ENCODE assay signal across 9 cellular contexts in the genomic region with DNA sequence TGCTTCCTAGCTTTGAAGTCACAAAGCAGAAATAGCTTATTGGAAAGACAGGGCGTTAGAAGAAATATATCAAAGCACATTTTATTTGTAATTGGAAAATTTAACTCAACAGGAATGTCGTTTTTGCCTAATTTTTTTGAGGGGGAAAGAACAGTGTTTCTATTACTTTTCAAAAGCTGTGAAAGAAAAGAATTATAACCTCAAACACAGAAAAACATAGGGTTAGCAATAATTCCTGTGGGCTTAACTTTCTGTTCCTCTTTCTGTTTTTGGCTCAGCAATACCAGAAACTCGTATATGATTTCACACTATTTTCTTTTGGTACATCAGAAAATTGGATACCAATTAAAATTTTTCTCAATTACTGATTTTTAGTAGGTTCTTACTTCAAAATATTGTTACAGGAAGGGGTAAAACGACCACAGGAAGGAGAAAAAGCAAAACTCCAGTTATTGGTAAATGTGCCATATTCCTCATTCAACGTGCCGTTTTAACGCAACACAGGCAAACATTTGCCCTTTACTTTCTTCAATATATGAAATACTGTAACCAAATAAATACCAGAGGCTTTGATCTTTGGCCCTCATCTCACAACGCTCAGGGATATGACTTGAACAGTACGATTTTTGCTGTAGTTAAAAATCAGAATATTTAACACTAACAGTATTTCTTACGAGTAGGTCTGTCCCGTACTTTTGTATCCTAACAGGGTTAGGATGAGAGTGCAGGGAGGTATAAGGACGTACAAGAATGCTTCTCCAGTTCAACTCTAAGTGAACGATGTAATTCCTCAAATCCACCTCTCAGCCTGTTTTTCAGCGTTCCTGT. TPM values are rescaled to one million over a fixed set of nuclear protein-coding genes. Genes with fewer than 3 reads are reported as not detected.
A peak's percentile ranks its signal among the peaks of the same experiment; 100 is the strongest.
DNase-seq lines count a peak whose midpoint lies in the region; ATAC-seq and TF ChIP-seq lines count a peak whose summit lies in the region.
"Had no signal": no experiment of that assay in that cellular context is flagged by ENCODE, and none has a peak within 500 bp of the region (broad histone marks: within the 10 kb centered on the region; RNA-seq: fewer than 3 reads in every experiment).

No MANE protein-coding gene starts in this region.

- peak overlapping the region; percentile 91 for H3K27ac Mint-ChIP-seq in activated T-helper 1 cell treated with anti-CD3 and anti-CD28 coated beads, Interleukin-12 subunit alpha, Interleukin-12 subunit beta, Interleukin-2, Interleukin-4 antibody, amounts not matched to agents 30 ng/mL and 10 ng/mL and 1 ng/mL, durations not matched to agents 14 hours and 24 hours and 36 hours

- H3K27ac ChIP-seq in transverse colon: peak overlapping the region; percentile 80 to 89 (median 85)

- H3K4me3 Mint-ChIP-seq in activated T-helper 1 cell treated with anti-CD3 and anti-CD28 coated beads, Interleukin-12 subunit alpha, Interleukin-12 subunit beta, Interleukin-2, Interleukin-4 antibody, amounts not matched to agents 30 ng/mL and 10 ng/mL and 1 ng/mL, durations not matched to agents 14 hours and 24 hours and 36 hours: peak overlapping the region; percentile 87

- in situ Hi-C loops in G401 (cut with HindIII; ENCODE audit: low sequenced_read_pairs): no loop called here
- in situ Hi-C loops in transverse colon (cut with MboI; ENCODE audit: low pct_ligation_motif_present in 1 of 4, low pct_unique_long_range_greater_than_20kb in 1 of 4, low sequenced_read_pairs in 3 of 4): loop anchor here in 2 of 4 donors (25.0 kb wide), 1 partner anchor 113 kb away; a partner anchor contains a TSS

- H3K27me3 Mint-ChIP-seq in activated T-helper 1 cell treated with anti-CD3 and anti-CD28 coated beads, Interleukin-12 subunit alpha, Interleukin-12 subunit beta, Interleukin-2, Interleukin-4 antibody, amounts not matched to agents 30 ng/mL and 10 ng/mL and 1 ng/mL, durations not matched to agents 14 hours and 24 hours and 36 hours (ENCODE audit: insufficient read depth): peaks cover 2% of the 10 kb centered on the region

- WGBS in transverse colon (ENCODE audit: low coverage in 1 of 2), 2 donors: 8% methylated on average over 13 to 14 of the region's 14 CpGs

- peak; percentile 16 for ATAC-seq in HG02798 (IDR thresholded peaks at IDR 0.05; ENCODE audit: poor library complexity, unreplicated experiment)
- ATAC-seq in HG02938 (IDR thresholded peaks at IDR 0.05; ENCODE audit: unreplicated experiment): no peak

- DNase-seq in G401 (ENCODE audit: low spot score) (peak; percentile 16), left kidney (ENCODE audit: low read depth, low spot score) (peak; percentile 7), transverse colon (no peak), Ammon's horn (ENCODE audit: low spot score) (no peak), HuH-7 (ENCODE audit: low spot score) (no peak)
- DNase-seq in activated T-helper 1 cell treated with anti-CD3 and anti-CD28 coated beads, Interleukin-12 subunit alpha, Interleukin-12 subunit beta, Interleukin-2, Interleukin-4 antibody, amounts not matched to agents 30 ng/mL and 10 ng/mL and 1 ng/mL, durations not matched to agents 14 hours and 24 hours and 36 hours (ENCODE audit: low spot score): no peak

- H3K9me3 ChIP-seq in transverse colon: no peaks in the 10 kb centered on the region

- TF ChIP-seq CTCF in transverse colon (IDR thresholded peaks at IDR 0.05): no peak

- no peaks in the 10 kb centered on the region for H3K36me3 Mint-ChIP-seq in activated T-helper 1 cell treated with anti-CD3 and anti-CD28 coated beads, Interleukin-12 subunit alpha, Interleukin-12 subunit beta, Interleukin-2, Interleukin-4 antibody, amounts not matched to agents 30 ng/mL and 10 ng/mL and 1 ng/mL, durations not matched to agents 14 hours and 24 hours and 36 hours (ENCODE audit: low read depth)

- H3K9me3 Mint-ChIP-seq in activated T-helper 1 cell treated with anti-CD3 and anti-CD28 coated beads, Interleukin-12 subunit alpha, Interleukin-12 subunit beta, Interleukin-2, Interleukin-4 antibody, amounts not matched to agents 30 ng/mL and 10 ng/mL and 1 ng/mL, durations not matched to agents 14 hours and 24 hours and 36 hours: no peaks in the 10 kb centered on the region

- H3K27me3 ChIP-seq in transverse colon: no peaks in the 10 kb centered on the region

- TF ChIP-seq POLR2A in transverse colon (IDR thresholded peaks at IDR 0.05): no peak

- H3K4me3 ChIP-seq in transverse colon: peak overlapping the region; percentile 21 to 75 (median 62)

- intact Hi-C loops in activated T-helper 1 cell treated with anti-CD3 and anti-CD28 coated beads, Interleukin-12 subunit alpha, Interleukin-12 subunit beta, Interleukin-2, Interleukin-4 antibody, amounts not matched to agents 30 ng/mL and 10 ng/mL and 1 ng/mL, durations not matched to agents 14 hours and 24 hours and 36 hours (cut with micrococcal nuclease): loop anchor here (2.0 to 10.0 kb wide), 5 partner anchors 638 to 2004 kb away; a partner anchor contains a TSS
- intact Hi-C loops in transverse colon (cut with DNase I; ENCODE audit: low total_unique reads): loop anchor here (5.0 kb wide), 1 partner anchor 123 kb away; a partner anchor contains a TSS

- peaks cover 44% of the 10 kb centered on the region for H3K4me1 Mint-ChIP-seq in activated T-helper 1 cell treated with anti-CD3 and anti-CD28 coated beads, Interleukin-12 subunit alpha, Interleukin-12 subunit beta, Interleukin-2, Interleukin-4 antibody, amounts not matched to agents 30 ng/mL and 10 ng/mL and 1 ng/mL, durations not matched to agents 14 hours and 24 hours and 36 hours (ENCODE audit: low read depth)

- no peaks in the 10 kb centered on the region for H3K36me3 ChIP-seq in transverse colon

- H3K4me1 ChIP-seq in transverse colon: peaks cover 0 to 23% (median 16%) of the 10 kb centered on the region in 4 donors

- TF ChIP-seq EP300 in transverse colon (IDR thresholded peaks at IDR 0.05; ENCODE audit: low read depth): no peak

RNA-seq across cellular contexts. Expression of a gene that starts 1.3 kb away (rescaled TPM):
- not detected in 2 replicates for total RNA-seq in G401 (2014; rRNA removed; shearing (Covaris generic))
- total RNA-seq in activated T-helper 1 cell treated with anti-CD3 and anti-CD28 coated beads, Interleukin-12 subunit alpha, Interleukin-12 subunit beta, Interleukin-2, Interleukin-4 antibody, amounts not matched to agents 30 ng/mL and 10 ng/mL and 1 ng/mL, durations not matched to agents 14 hours and 24 hours and 36 hours: not detected in 2 replicates
- not detected for total RNA-seq in transverse colon
- total RNA-seq: RPMI7951 had no signal

RNA-seq across cellular contexts. Expression of a gene that starts 2.5 kb away (rescaled TPM):
- total RNA-seq in G401 (2014; rRNA removed; shearing (Covaris generic)): not detected in 2 replicates
- total RNA-seq in activated T-helper 1 cell treated with anti-CD3 and anti-CD28 coated beads, Interleukin-12 subunit alpha, Interleukin-12 subunit beta, Interleukin-2, Interleukin-4 antibody, amounts not matched to agents 30 ng/mL and 10 ng/mL and 1 ng/mL, durations not matched to agents 14 hours and 24 hours and 36 hours: not detected in 2 replicates
- not detected for total RNA-seq in transverse colon
- total RNA-seq: RPMI7951 had no signal

Comparison
In these comparisons a context has a peak if more than half of its experiments do, and no peak if none do; other contexts are left out.
1. DNase-seq: peak in G401 (single experiment) and left kidney (single experiment); none in activated T-helper 1 cell treated with anti-CD3 and anti-CD28 coated beads, Interleukin-12 subunit alpha, Interleukin-12 subunit beta, Interleukin-2, Interleukin-4 antibody, amounts not matched to agents 30 ng/mL and 10 ng/mL and 1 ng/mL, durations not matched to agents 14 hours and 24 hours and 36 hours (single experiment), transverse colon (single experiment), Ammon's horn (single experiment) and HuH-7 (single experiment).